ENCODE assay signal across 8 cellular contexts in the genomic region with DNA sequence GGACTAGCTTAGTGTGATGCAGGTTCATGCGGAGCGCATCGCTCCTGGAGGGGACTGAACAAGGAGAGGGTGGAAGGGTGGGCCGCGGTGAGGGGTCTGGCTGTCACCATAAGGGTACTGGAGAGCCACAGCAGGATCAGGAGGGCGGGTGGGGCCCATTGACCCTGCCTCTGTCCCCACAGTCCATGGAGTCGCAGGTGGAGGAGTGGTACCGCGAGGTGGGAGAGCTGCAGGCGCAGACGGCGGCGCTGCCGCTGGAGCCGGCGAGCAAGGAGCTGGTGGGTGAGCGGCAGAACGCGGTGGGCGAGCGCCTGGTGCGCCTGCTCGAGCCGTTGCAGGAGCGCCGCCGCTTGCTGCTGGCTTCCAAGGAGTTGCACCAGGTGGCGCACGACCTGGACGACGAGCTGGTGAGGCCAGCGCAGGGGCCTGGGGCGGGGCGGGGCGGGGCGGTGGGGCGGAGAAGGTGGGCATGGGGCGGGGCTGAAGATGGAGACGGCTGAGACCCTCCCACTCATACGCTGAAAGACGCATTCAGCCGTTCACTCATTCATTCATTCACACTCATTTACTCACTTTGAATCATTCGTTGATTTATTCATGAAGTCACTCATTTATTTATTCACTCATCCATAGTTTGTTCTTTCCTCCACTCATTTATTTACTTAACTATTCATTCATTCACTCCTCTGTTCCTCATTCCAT. TPM values are rescaled to one million over a fixed set of nuclear protein-coding genes. Genes with fewer than 3 reads are reported as not detected.
DNase-seq lines count a peak whose midpoint lies in the region; ATAC-seq and TF ChIP-seq lines count a peak whose summit lies in the region.

No MANE protein-coding gene starts in this region.

- no peak for ATAC-seq in HG02970 (IDR thresholded peaks at IDR 0.05; ENCODE audit: low FRiP score, unreplicated experiment)
- no peak for ATAC-seq in HG02798 (IDR thresholded peaks at IDR 0.05; ENCODE audit: poor library complexity, unreplicated experiment)

- peak overlapping the region; percentile 41 to 85 for H3K4me3 Mint-ChIP-seq in CD14-positive monocyte

- H3K4me3 ChIP-seq in HUES48 (ENCODE audit: low read depth, low read length) (peak overlapping the region; percentile 59), iPS-18a (ENCODE audit: low read length) (peak overlapping the region; percentile 43)

- peaks cover 6 to 23% (median 17%) of the 10 kb centered on the region in 7 donors for H3K9me3 Mint-ChIP-seq in CD14-positive monocyte

- H3K9me3 ChIP-seq in HUES48 (ENCODE audit: control insufficient read depth, insufficient read depth, low read length): no peaks in the 10 kb centered on the region
- H3K9me3 ChIP-seq in iPS-18a (ENCODE audit: control insufficient read depth, low read depth, low read length): no peaks in the 10 kb centered on the region

- peak overlapping the region in 1 of 7 donors; percentile 39 for H3K27ac Mint-ChIP-seq in CD14-positive monocyte

- peak; percentile 62 for TF ChIP-seq CTCF in CD14-positive monocyte (IDR thresholded peaks at IDR 0.05)

- H3K4me1 ChIP-seq in HUES48 (ENCODE audit: control insufficient read depth, insufficient read depth, low read length) (0 out of 2 replicates have a peak, but pooled peaks cover 3% of the 10 kb centered on the region), iPS-18a (ENCODE audit: control insufficient read depth, low read depth, low read length) (no peaks in the 10 kb centered on the region)

- H3K9ac ChIP-seq in HUES48 (ENCODE audit: low read depth, low read length) (no peak overlapping the region), iPS-18a (ENCODE audit: low read length) (no peak overlapping the region)

- DNase-seq in CD14-positive monocyte (ENCODE audit: low spot score): no peak
- peak; percentile 74 for DNase-seq in SW480 (ENCODE audit: low spot score)
- peak; percentile 54 for DNase-seq in activated naive CD8-positive, alpha-beta T cell treated with anti-CD3 and anti-CD28 coated beads, Interleukin-2, amount 50 U/mL, for 16 hours (ENCODE audit: low read depth, low spot score)
- peak; percentile 69 for DNase-seq in stimulated activated CD4-positive, alpha-beta T cell treated with anti-CD3 and anti-CD28 coated beads, Interleukin-2, amount 100 ng/mL, for 4 hours (ENCODE audit: low read depth)

- H3K27me3 Mint-ChIP-seq in CD14-positive monocyte (ENCODE audit: low read depth in 3 of 3): peaks cover 50 to 71% (median 60%) of the 10 kb centered on the region in 3 donors

- H3K27me3 ChIP-seq in HUES48 (ENCODE audit: control insufficient read depth, insufficient read depth, low read length) (peaks cover 42% of the 10 kb centered on the region), iPS-18a (ENCODE audit: control insufficient read depth, insufficient read depth, low read length) (peaks cover 43% of the 10 kb centered on the region)

- H3K36me3 Mint-ChIP-seq in CD14-positive monocyte: peaks cover 0 to 1% of the 10 kb centered on the region in 2 donors

- H3K4me1 Mint-ChIP-seq in CD14-positive monocyte: peaks cover 6% of the 10 kb centered on the region

- intact Hi-C loops in CD14-positive monocyte (cut with micrococcal nuclease): no loop called here

- H3K27ac ChIP-seq in HUES48 (ENCODE audit: low read depth, low read length): no peak overlapping the region
- no peak overlapping the region for H3K27ac ChIP-seq in iPS-18a (ENCODE audit: low read length)

- H3K36me3 ChIP-seq in HUES48 (ENCODE audit: control insufficient read depth, insufficient read depth, low read length): no peaks in the 10 kb centered on the region
- H3K36me3 ChIP-seq in iPS-18a (ENCODE audit: control insufficient read depth, low read depth, low read length): no peaks in the 10 kb centered on the region

RNA-seq across cellular contexts. Expression of a gene that starts 27.5 kb away (rescaled TPM):
- 100 to 1,000 TPM; 234 to 284 TPM for polyA plus RNA-seq in CD14-positive monocyte

RNA-seq across cellular contexts. Expression of a gene that starts 52.0 kb away (rescaled TPM):
- polyA plus RNA-seq in CD14-positive monocyte: 1 to 10 TPM; 3.8 to 8.0 TPM
